ENCODE assay signal across 21 cellular contexts in the genomic region with DNA sequence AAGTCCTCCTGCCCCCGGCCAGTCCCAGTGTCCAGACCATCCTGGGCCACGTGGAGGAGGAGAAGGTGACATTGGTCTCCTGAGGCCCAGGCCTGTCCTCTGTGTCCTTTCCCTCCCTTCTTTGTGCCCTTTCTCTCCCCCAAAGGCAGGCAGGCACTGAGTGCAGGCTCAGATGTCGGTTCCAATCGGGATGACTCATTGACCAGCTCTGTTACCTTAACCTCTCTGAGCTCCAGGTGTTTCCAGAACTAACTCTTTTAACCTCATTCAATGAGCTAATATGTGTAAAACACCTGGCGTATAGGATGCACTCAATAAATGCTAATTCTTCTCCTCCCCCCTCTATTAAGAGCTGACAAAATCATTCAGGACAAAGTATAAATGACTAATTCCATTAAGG.
"Had no signal": no experiment of that assay in that cellular context is flagged by ENCODE, and none has a peak within 500 bp of the region (broad histone marks: within the 10 kb centered on the region; RNA-seq: fewer than 3 reads in every experiment).

No MANE protein-coding gene starts in this region.

- H3K27ac ChIP-seq: colonic mucosa, esophagus muscularis mucosa, gastroesophageal sphincter, left ventricle myocardium inferior, lower lobe of right lung, pancreas, stomach had no signal

- DNase-seq: colonic mucosa; effector CD4-positive, alpha-beta T cell; endodermal cell; glutamatergic neuron; islet precursor cell; left cardiac atrium; left ventricle myocardium inferior; lower lobe of right lung; midbrain; occipital lobe; pancreas; right cardiac atrium; small intestine; stimulated activated CD4-positive, alpha-beta T cell treated with anti-CD3 and anti-CD28 coated beads, Interleukin-12 subunit alpha, Interleukin-12 subunit beta, amount 100 ng/mL, for 4 hours; stimulated activated naive CD4-positive, alpha-beta T cell; stomach; trophoblast cell had no signal

- H3K9me3 Mint-ChIP-seq: endodermal cell; natural killer cell treated with Interleukin-12 subunit alpha and Interleukin-12 subunit beta and Interleukin-15 and Interleukin-18, amount 100 ng/mL, for 72 hours had no signal

- H3K4me3 Mint-ChIP-seq: endodermal cell; natural killer cell treated with Interleukin-12 subunit alpha and Interleukin-12 subunit beta and Interleukin-15 and Interleukin-18, amount 100 ng/mL, for 72 hours had no signal

- H3K4me3 ChIP-seq: colonic mucosa, esophagus muscularis mucosa, gastroesophageal sphincter, left ventricle myocardium inferior, lower lobe of right lung, pancreas, stomach had no signal

- H3K27ac Mint-ChIP-seq: endodermal cell; natural killer cell treated with Interleukin-12 subunit alpha and Interleukin-12 subunit beta and Interleukin-15 and Interleukin-18, amount 100 ng/mL, for 72 hours; progenitor cell of endocrine pancreas had no signal

- H3K36me3 Mint-ChIP-seq: natural killer cell treated with Interleukin-12 subunit alpha and Interleukin-12 subunit beta and Interleukin-15 and Interleukin-18, amount 100 ng/mL, for 72 hours had no signal

- H3K27me3 Mint-ChIP-seq: progenitor cell of endocrine pancreas had no signal
